Comparison of ENCODE assay signal across 13 cellular contexts in genomic region chr5:122221857-122222256, GRCh38.
DNase-seq lines count a peak whose midpoint lies in the region; ATAC-seq and TF ChIP-seq lines count a peak whose summit lies in the region.
"Had no signal": no experiment of that assay in that cellular context is flagged by ENCODE, and none has a peak within 500 bp of the region (broad histone marks: within the 10 kb centered on the region; RNA-seq: fewer than 3 reads in every experiment).

No MANE protein-coding gene starts in this region.

- H3K27me3 ChIP-seq in RWPE2 (ENCODE audit: insufficient read depth, poor library complexity, severe bottlenecking) (peaks cover 5% of the 10 kb centered on the region), endodermal cell (ENCODE audit: control insufficient read depth, insufficient read depth, low read length, poor library complexity, severe bottlenecking) (no peaks in the 10 kb centered on the region), mesendoderm (ENCODE audit: insufficient read depth, low read length, poor library complexity) (no peaks in the 10 kb centered on the region), lower lobe of right lung (ENCODE audit: low read depth) (no peaks in the 10 kb centered on the region), colonic mucosa (no peaks in the 10 kb centered on the region)

- ATAC-seq in RWPE2 (ENCODE audit: low read depth) (peak; percentile 29; the same call in 1 of the 3 replicates), lower lobe of right lung (no peak)
- ATAC-seq: CD8-positive, alpha-beta T cell had no signal

- H3K9me3 Mint-ChIP-seq in endodermal cell: peaks cover 7% of the 10 kb centered on the region
- H3K9me3 Mint-ChIP-seq: CD8-positive, alpha-beta T cell had no signal

- H4K5ac ChIP-seq in mesendoderm (ENCODE audit: low read length): no peak overlapping the region

- DNase-seq in RWPE2 (ENCODE audit: low spot score) (no peak), endodermal cell (peak; percentile 58), mesendoderm (peak; percentile 22), T-helper 2 cell (no peak), lower lobe of right lung (no peak), colonic mucosa (no peak)
- DNase-seq: CD8-positive, alpha-beta T cell; COR-L47; DMS153; DMS79 treated with DMSO at 0.1 percent for 48 hours; EL had no signal

- H3K9me3 ChIP-seq in RWPE2 (ENCODE audit: severe bottlenecking) (no peaks in the 10 kb centered on the region), endodermal cell (ENCODE audit: control insufficient read depth, low read length) (no peaks in the 10 kb centered on the region), lower lobe of right lung (peaks cover 3% of the 10 kb centered on the region), colonic mucosa (no peaks in the 10 kb centered on the region)
- H3K9me3 ChIP-seq: A549 had no signal

- H2BK5ac ChIP-seq in mesendoderm (ENCODE audit: low read length): no peak overlapping the region

- WGBS in endodermal cell (ENCODE audit: insufficient coverage in 1 of 2, insufficient read length in 1 of 2), 2 experiments: 87 to 92% methylated on average over 5 of the region's 5 CpGs
- WGBS in mesendoderm (ENCODE audit: extremely low coverage, insufficient coverage, low lambda C conversion rate): no CpG with 5 or more reads among the region's 5 CpGs

- no peak overlapping the region for H3K23ac ChIP-seq in mesendoderm (ENCODE audit: low read length)

- H3K27ac Mint-ChIP-seq in endodermal cell: no peak overlapping the region
- H3K27ac Mint-ChIP-seq: CD8-positive, alpha-beta T cell had no signal

- H3K4me3 Mint-ChIP-seq in endodermal cell: no peak overlapping the region
- H3K4me3 Mint-ChIP-seq: CD14-positive monocyte; CD8-positive, alpha-beta T cell had no signal

- no peak overlapping the region for H2BK120ac ChIP-seq in mesendoderm (ENCODE audit: low read depth, low read length)

- H3K4ac ChIP-seq in mesendoderm (ENCODE audit: low read depth, low read length): no peak overlapping the region

- peaks cover 8% of the 10 kb centered on the region for H3K4me1 Mint-ChIP-seq in endodermal cell

- TF ChIP-seq CTCF in RWPE2 (IDR thresholded peaks at IDR 0.05; ENCODE audit: poor library complexity, severe bottlenecking) (no peak), endodermal cell (conservative IDR thresholded peaks at IDR 0.05) (peak; percentile 53), lower lobe of right lung (IDR thresholded peaks at IDR 0.05) (no peak), colonic mucosa (IDR thresholded peaks at IDR 0.05) (no peak)

- no peaks in the 10 kb centered on the region for H3K36me3 ChIP-seq in RWPE2 (ENCODE audit: low read depth)
- H3K36me3 ChIP-seq in endodermal cell (ENCODE audit: control insufficient read depth, insufficient read depth, low read length): no peaks in the 10 kb centered on the region
- no peaks in the 10 kb centered on the region for H3K36me3 ChIP-seq in mesendoderm (ENCODE audit: control insufficient read depth, insufficient read depth, low read length)
- no peaks in the 10 kb centered on the region for H3K36me3 ChIP-seq in lower lobe of right lung
- no peaks in the 10 kb centered on the region for H3K36me3 ChIP-seq in colonic mucosa

- H3K4me3 ChIP-seq in RWPE2 (ENCODE audit: severe bottlenecking) (no peak overlapping the region), endodermal cell (ENCODE audit: low read length) (no peak overlapping the region), mesendoderm (ENCODE audit: low read length) (no peak overlapping the region), lower lobe of right lung (no peak overlapping the region), colonic mucosa (no peak overlapping the region)
- H3K4me3 ChIP-seq: A549 had no signal

- H3K9ac ChIP-seq in endodermal cell (ENCODE audit: extremely low read depth, low read length, poor library complexity, severe bottlenecking) (no peak overlapping the region), mesendoderm (ENCODE audit: low read length) (no peak overlapping the region), colonic mucosa (ENCODE audit: low read depth in 2 of 2, low read length in 2 of 2) (no peak overlapping the region)

- H3K4me1 ChIP-seq in RWPE2 (ENCODE audit: insufficient read depth, poor library complexity, severe bottlenecking): no peaks in the 10 kb centered on the region
- H3K4me1 ChIP-seq in endodermal cell (ENCODE audit: control insufficient read depth, insufficient read depth, low read length): no peaks in the 10 kb centered on the region
- no peaks in the 10 kb centered on the region for H3K4me1 ChIP-seq in mesendoderm (ENCODE audit: control insufficient read depth, low read depth, low read length)
- H3K4me1 ChIP-seq in lower lobe of right lung: no peaks in the 10 kb centered on the region
- H3K4me1 ChIP-seq in colonic mucosa: no peaks in the 10 kb centered on the region
- H3K4me1 ChIP-seq: A549 had no signal

- no peak overlapping the region for H3K18ac ChIP-seq in mesendoderm (ENCODE audit: low read length)

- no peaks in the 10 kb centered on the region for H3K79me1 ChIP-seq in mesendoderm (ENCODE audit: low read length)

- no peak overlapping the region for H3K27ac ChIP-seq in RWPE2 (ENCODE audit: poor library complexity, severe bottlenecking)
- no peak overlapping the region for H3K27ac ChIP-seq in endodermal cell (ENCODE audit: low read depth, low read length)
- no peak overlapping the region for H3K27ac ChIP-seq in mesendoderm (ENCODE audit: low read depth, low read length)
- H3K27ac ChIP-seq in lower lobe of right lung: no peak overlapping the region
- H3K27ac ChIP-seq in colonic mucosa: no peak overlapping the region
- H3K27ac ChIP-seq: A549 had no signal

- H4K8ac ChIP-seq in mesendoderm (ENCODE audit: low read depth, low read length): no peak overlapping the region

- H3K27me3 Mint-ChIP-seq in endodermal cell (ENCODE audit: insufficient read depth): no peaks in the 10 kb centered on the region

- H3K79me2 ChIP-seq in mesendoderm (ENCODE audit: control insufficient read depth, insufficient read depth, low read length): no peaks in the 10 kb centered on the region

- no peak overlapping the region for H2BK15ac ChIP-seq in mesendoderm (replicated peaks; ENCODE audit: low read depth)

- no peak overlapping the region for H2AK5ac ChIP-seq in mesendoderm (ENCODE audit: low read length)

- no peak overlapping the region for H3K56ac ChIP-seq in mesendoderm (ENCODE audit: low read length)

- no peaks in the 10 kb centered on the region for H3K36me3 Mint-ChIP-seq in endodermal cell (ENCODE audit: low read depth)
- H3K36me3 Mint-ChIP-seq: CD14-positive monocyte; CD8-positive, alpha-beta T cell had no signal

- H3K4me2 ChIP-seq in mesendoderm (ENCODE audit: low read length): no peak overlapping the region
- H3K4me2 ChIP-seq: A549 had no signal

- intact Hi-C loops in lower lobe of right lung (cut with DNase I): no loop called here
- intact Hi-C loops in colonic mucosa (cut with DNase I): no loop called here

Comparison
In these comparisons a context has a peak if more than half of its experiments do, and no peak if none do; other contexts are left out.
1. DNase-seq: peak in endodermal cell (single experiment) and mesendoderm (single experiment); none in RWPE2 (single experiment), T-helper 2 cell (0 of 5), lower lobe of right lung (single experiment) and colonic mucosa (single experiment).